13 cellular contexts compared by ENCODE assay signal in the genomic region with DNA sequence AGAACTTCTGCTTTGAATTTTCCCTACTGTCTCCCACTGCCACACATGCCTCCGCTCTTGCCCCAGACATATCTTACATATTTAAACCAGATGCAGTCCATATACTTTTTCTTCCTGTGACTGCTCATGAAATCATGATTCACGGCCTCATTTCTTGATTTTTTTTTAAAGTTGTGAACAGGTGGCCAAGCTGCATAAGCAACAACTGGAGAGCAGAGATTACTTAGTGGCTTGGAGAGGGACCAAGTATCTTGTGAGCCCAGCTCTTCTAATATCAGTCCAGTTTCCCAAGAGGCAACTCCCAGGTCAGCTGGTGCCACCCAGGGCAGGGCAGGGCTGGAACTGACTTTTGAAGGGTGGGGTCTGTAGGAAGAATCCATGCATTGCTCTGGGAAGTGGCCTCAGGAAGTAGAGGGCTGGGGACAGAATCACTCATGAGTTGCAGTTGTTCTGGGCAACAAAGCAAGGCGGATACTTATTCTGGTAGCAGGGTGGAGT.
DNase-seq lines count a peak whose midpoint lies in the region; ATAC-seq, FAIRE-seq and TF ChIP-seq lines count a peak whose summit lies in the region.
"Had no signal": no experiment of that assay in that cellular context is flagged by ENCODE, and none has a peak within 500 bp of the region (broad histone marks: within the 10 kb centered on the region; RNA-seq: fewer than 3 reads in every experiment).

No MANE protein-coding gene starts in this region.

- no peak overlapping the region for H3K4me3 Mint-ChIP-seq in activated T-helper 2 cell treated with anti-CD3 and anti-CD28 coated beads, Interferon-gamma antibody, Interleukin-2, Interleukin-4, amounts not matched to agents 10 μg/mL and 5 μg/mL and 100 μg/mL, durations not matched to agents 14 hours and 24 hours and 36 hours (ENCODE audit: low read depth)
- H3K4me3 Mint-ChIP-seq: CD8-positive, alpha-beta memory T cell; GM23338; neural progenitor cell had no signal

- H4K91ac ChIP-seq in H1 (replicated peaks; ENCODE audit: insufficient read length, low read length) = no peak overlapping the region

- peaks cover 4% of the 10 kb centered on the region for H3K4me1 Mint-ChIP-seq in activated T-helper 2 cell treated with anti-CD3 and anti-CD28 coated beads, Interferon-gamma antibody, Interleukin-2, Interleukin-4, amounts not matched to agents 10 μg/mL and 5 μg/mL and 100 μg/mL, durations not matched to agents 14 hours and 24 hours and 36 hours (ENCODE audit: low read depth)
- H3K4me1 Mint-ChIP-seq: CD8-positive, alpha-beta memory T cell had no signal

- no peak overlapping the region for H2BK120ac ChIP-seq in H1 (replicated peaks; ENCODE audit: low read depth, low read length)

- no peak overlapping the region for H3K18ac ChIP-seq in H1 (ENCODE audit: extremely low read depth, low read length)

- H3K23me2 ChIP-seq in H1 (ENCODE audit: low read depth, low read length) = no peaks in the 10 kb centered on the region

- no peak overlapping the region for H2BK5ac ChIP-seq in H1 (ENCODE audit: low read depth, low read length)

- no peaks in the 10 kb centered on the region for H3K9me3 ChIP-seq in H1 (ENCODE audit: insufficient read depth in 2 of 2, low read depth in 1 of 2, low read length in 1 of 2)
- no peaks in the 10 kb centered on the region for H3K9me3 ChIP-seq in mucosa of descending colon

- H3K27ac Mint-ChIP-seq in activated T-helper 2 cell treated with anti-CD3 and anti-CD28 coated beads, Interferon-gamma antibody, Interleukin-2, Interleukin-4, amounts not matched to agents 10 μg/mL and 5 μg/mL and 100 μg/mL, durations not matched to agents 14 hours and 24 hours and 36 hours = no peak overlapping the region
- H3K27ac Mint-ChIP-seq: CD8-positive, alpha-beta memory T cell; GM23338; neural progenitor cell had no signal

- no peaks in the 10 kb centered on the region for H3K79me2 ChIP-seq in H1 (ENCODE audit: control insufficient read depth in 1 of 2, insufficient read depth in 2 of 2, low read length in 2 of 2)

- H3K9ac ChIP-seq in H1 (replicated peaks in 1 of 4; ENCODE audit: extremely low read depth in 1 of 4, low read depth in 3 of 4, low read length in 3 of 4) = no peak overlapping the region
- H3K9ac ChIP-seq: neural progenitor cell had no signal

- WGBS in H1 (ENCODE audit: extremely low coverage in 1 of 2, insufficient coverage in 1 of 2, insufficient read length in 1 of 2, insufficient replicate concordance in 2 of 2, low coverage in 1 of 2, low lambda C conversion rate in 2 of 2, missing lambda C conversion rate in 1 of 2), 2 experiments = 82% methylated on average over 3 of the region's 3 CpGs; no CpG with 5 or more reads in 1 of the 2 experiments

- peak; percentile 90 for ATAC-seq in mucosa of descending colon
- ATAC-seq: GM23338 had no signal

- no peak overlapping the region for H3K14ac ChIP-seq in H1 (ENCODE audit: insufficient read length)

- H3K36me3 ChIP-seq in H1 (ENCODE audit: control insufficient read depth in 2 of 4, insufficient read depth in 4 of 4, low read length in 3 of 4) = no peaks in the 10 kb centered on the region
- no peaks in the 10 kb centered on the region for H3K36me3 ChIP-seq in mucosa of descending colon (ENCODE audit: low read depth)
- H3K36me3 ChIP-seq: neural progenitor cell had no signal

- no peak overlapping the region for H2AFZ ChIP-seq in H1 (ENCODE audit: low read length)
- H2AFZ ChIP-seq: GM23338, neural progenitor cell had no signal

- no peak overlapping the region for H2BK12ac ChIP-seq in H1 (ENCODE audit: low read depth, low read length)

- no peaks in the 10 kb centered on the region for H3K9me3 Mint-ChIP-seq in activated T-helper 2 cell treated with anti-CD3 and anti-CD28 coated beads, Interferon-gamma antibody, Interleukin-2, Interleukin-4, amounts not matched to agents 10 μg/mL and 5 μg/mL and 100 μg/mL, durations not matched to agents 14 hours and 24 hours and 36 hours
- H3K9me3 Mint-ChIP-seq: CD8-positive, alpha-beta memory T cell; GM23338; neural progenitor cell had no signal

- H4K8ac ChIP-seq in H1 (ENCODE audit: extremely low read depth, insufficient read depth, low read length) = no peak overlapping the region

- intact Hi-C loops in mucosa of descending colon (cut with DNase I, micrococcal nuclease) = no loop called here
- intact Hi-C loops in activated T-helper 2 cell treated with anti-CD3 and anti-CD28 coated beads, Interferon-gamma antibody, Interleukin-2, Interleukin-4, amounts not matched to agents 10 μg/mL and 5 μg/mL and 100 μg/mL, durations not matched to agents 14 hours and 24 hours and 36 hours (cut with micrococcal nuclease) = no loop called here

- no peak overlapping the region for H3K4me3 ChIP-seq in H1 (ENCODE audit: extremely low read depth in 1 of 4, insufficient read depth in 2 of 4, low read depth in 3 of 4, low read length in 4 of 4)
- no peak overlapping the region for H3K4me3 ChIP-seq in mucosa of descending colon
- H3K4me3 ChIP-seq: GM23338, neural progenitor cell had no signal

- no peaks in the 10 kb centered on the region for H3K36me3 Mint-ChIP-seq in activated T-helper 2 cell treated with anti-CD3 and anti-CD28 coated beads, Interferon-gamma antibody, Interleukin-2, Interleukin-4, amounts not matched to agents 10 μg/mL and 5 μg/mL and 100 μg/mL, durations not matched to agents 14 hours and 24 hours and 36 hours (ENCODE audit: low read depth)
- H3K36me3 Mint-ChIP-seq: neural progenitor cell had no signal

- no peak overlapping the region for H2AK5ac ChIP-seq in H1 (ENCODE audit: low read depth, low read length)

- POLR2A ChIA-PET in H1 (lab: Charles Lee; ENCODE audit: partially characterized antibody) = no interaction called here

- no peak for FAIRE-seq in H1 (lab: Jason Lieb, UNC)

- H3K27me3 Mint-ChIP-seq in activated T-helper 2 cell treated with anti-CD3 and anti-CD28 coated beads, Interferon-gamma antibody, Interleukin-2, Interleukin-4, amounts not matched to agents 10 μg/mL and 5 μg/mL and 100 μg/mL, durations not matched to agents 14 hours and 24 hours and 36 hours (ENCODE audit: low read depth) = no peaks in the 10 kb centered on the region

- H3K4me1 ChIP-seq in H1 (replicated peaks in 1 of 4; ENCODE audit: control insufficient read depth in 3 of 4, insufficient read depth in 4 of 4, low read length in 3 of 4) (peaks cover 0 to 3% (median 0%) of the 10 kb centered on the region in 4 experiments; a peak in 2 of 7 replicates), mucosa of descending colon (ENCODE audit: low read depth) (peaks cover 34% of the 10 kb centered on the region)
- H3K4me1 ChIP-seq: neural progenitor cell had no signal

- H3K27me3 ChIP-seq in H1 (replicated peaks in 1 of 4; ENCODE audit: control insufficient read depth in 3 of 4, extremely low read depth in 1 of 4, insufficient read depth in 3 of 4, low read length in 3 of 4) = no peaks in the 10 kb centered on the region
- H3K27me3 ChIP-seq: neural progenitor cell had no signal

- no peaks in the 10 kb centered on the region for H4K20me1 ChIP-seq in H1 (replicated peaks in 1 of 2; ENCODE audit: control insufficient read depth in 1 of 2, insufficient read depth in 2 of 2, low read length in 2 of 2)

- no peak overlapping the region for H4K5ac ChIP-seq in H1 (ENCODE audit: insufficient read length, low read depth, low read length)

- peak; percentile 18 for DNase-seq in AG08396 (ENCODE audit: low spot score)
- DNase-seq in LoVo (ENCODE audit: low spot score) = peak; percentile 74
- DNase-seq in H1 (ENCODE audit: low read depth in 1 of 2, low spot score in 2 of 2) = no peak
- DNase-seq in mucosa of descending colon = peak; percentile 61 to 74 (median 70)
- no peak for DNase-seq in DMS153 treated with DMSO at 0.1 percent for 48 hours (lab: John Stamatoyannopoulos, UW; ENCODE audit: unreplicated experiment)
- no peak for DNase-seq in Ammon's horn (ENCODE audit: low spot score)
- no peak for DNase-seq in activated T-helper 2 cell treated with anti-CD3 and anti-CD28 coated beads, Interferon-gamma antibody, Interleukin-2, Interleukin-4, amounts not matched to agents 10 μg/mL and 5 μg/mL and 100 μg/mL, durations not matched to agents 14 hours and 24 hours and 36 hours (ENCODE audit: low spot score)
- no peak for DNase-seq in mesenteric fat pad (ENCODE audit: low spot score)
- DNase-seq: CD8-positive, alpha-beta memory T cell; NCI-H1694 had no signal

- no peak overlapping the region for H2BK15ac ChIP-seq in H1 (ENCODE audit: low read length)

- TF ChIP-seq POLR2A in H1 (IDR thresholded peaks at IDR 0.05; ENCODE audit: control extremely low read depth in 1 of 2, low read depth in 2 of 2, low read length in 2 of 2) = no peak

- no peak for TF ChIP-seq EP300 in H1 (IDR thresholded peaks at IDR 0.05; ENCODE audit: borderline replicate concordance in 1 of 2, low read depth in 2 of 2, low read length in 2 of 2)

- no peak for TF ChIP-seq RAD21 in H1 (IDR thresholded peaks at IDR 0.05 in 1 of 2, conservative IDR thresholded peaks at IDR 0.05 in 1 of 2; ENCODE audit: low read depth in 2 of 2, low read length in 2 of 2)

- no peak overlapping the region for H3K23ac ChIP-seq in H1 (ENCODE audit: insufficient read length)

- no peak overlapping the region for H3K4me2 ChIP-seq in H1 (ENCODE audit: insufficient read depth in 1 of 2, low read depth in 2 of 2, low read length in 2 of 2)
- H3K4me2 ChIP-seq: GM23338, neural progenitor cell had no signal

- TF ChIP-seq CTCF in H1 (IDR thresholded peaks at IDR 0.05; ENCODE audit: control extremely low read depth in 1 of 3, insufficient read depth in 1 of 3, low read depth in 1 of 3, low read length in 3 of 3) (no peak), mucosa of descending colon (IDR thresholded peaks at IDR 0.05) (no peak)

- CTCF ChIA-PET in H1 (lab: Charles Lee; ENCODE audit: partially characterized antibody) = interaction anchor here (1.0 to 3.5 kb wide), 2 partner anchors 11 to 93 kb away, joined by 4 to 13 read pairs; no protein-coding TSS in a partner anchor

- H3K56ac ChIP-seq in H1 (replicated peaks; ENCODE audit: insufficient read length, low read depth, low read length) = no peak overlapping the region

- H2BK20ac ChIP-seq in H1 (ENCODE audit: low read length) = no peak overlapping the region

- H3K79me1 ChIP-seq in H1 (ENCODE audit: low read depth, low read length) = no peaks in the 10 kb centered on the region

- H3K4ac ChIP-seq in H1 (replicated peaks; ENCODE audit: insufficient read length, low read depth, low read length) = peak overlapping the region; percentile 20

- no peak overlapping the region for H3K27ac ChIP-seq in H1 (ENCODE audit: low read depth, low read length)
- H3K27ac ChIP-seq: neural progenitor cell, SK-N-MC had no signal

TF ChIP-seq in H1, 55 proteins besides CTCF, POLR2A, EP300 and RAD21 (continues in another document):
- TF ChIP-seq, protein P1, sequence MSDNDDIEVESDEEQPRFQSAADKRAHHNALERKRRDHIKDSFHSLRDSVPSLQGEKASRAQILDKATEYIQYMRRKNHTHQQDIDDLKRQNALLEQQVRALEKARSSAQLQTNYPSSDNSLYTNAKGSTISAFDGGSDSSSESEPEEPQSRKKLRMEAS (IDR thresholded peaks at IDR 0.05) = no peak
- TF ChIP-seq TAF7 (optimal IDR thresholded peaks at IDR 0.05; ENCODE audit: borderline replicate concordance, low read depth, low read length) = no peak
- TF ChIP-seq JUN (IDR thresholded peaks at IDR 0.05; ENCODE audit: low read depth, low read length) = no peak
- no peak for TF ChIP-seq SIN3A (conservative IDR thresholded peaks at IDR 0.05 in 1 of 2, IDR thresholded peaks at IDR 0.05 in 1 of 2; ENCODE audit: low read depth in 1 of 2, low read length in 2 of 2)
- TF ChIP-seq POU5F1 (IDR thresholded peaks at IDR 0.05; ENCODE audit: low read depth, low read length) = no peak

Comparison
In these comparisons a context has a peak if more than half of its experiments do, and no peak if none do; other contexts are left out.
1. DNase-seq: peak in AG08396 (single experiment), LoVo (single experiment) and mucosa of descending colon (3 of 3); none in H1 (0 of 2), DMS153 treated with DMSO at 0.1 percent for 48 hours (single experiment), Ammon's horn (single experiment), activated T-helper 2 cell treated with anti-CD3 and anti-CD28 coated beads, Interferon-gamma antibody, Interleukin-2, Interleukin-4, amounts not matched to agents 10 μg/mL and 5 μg/mL and 100 μg/mL, durations not matched to agents 14 hours and 24 hours and 36 hours (single experiment) and mesenteric fat pad (single experiment).